In the genomic region with DNA sequence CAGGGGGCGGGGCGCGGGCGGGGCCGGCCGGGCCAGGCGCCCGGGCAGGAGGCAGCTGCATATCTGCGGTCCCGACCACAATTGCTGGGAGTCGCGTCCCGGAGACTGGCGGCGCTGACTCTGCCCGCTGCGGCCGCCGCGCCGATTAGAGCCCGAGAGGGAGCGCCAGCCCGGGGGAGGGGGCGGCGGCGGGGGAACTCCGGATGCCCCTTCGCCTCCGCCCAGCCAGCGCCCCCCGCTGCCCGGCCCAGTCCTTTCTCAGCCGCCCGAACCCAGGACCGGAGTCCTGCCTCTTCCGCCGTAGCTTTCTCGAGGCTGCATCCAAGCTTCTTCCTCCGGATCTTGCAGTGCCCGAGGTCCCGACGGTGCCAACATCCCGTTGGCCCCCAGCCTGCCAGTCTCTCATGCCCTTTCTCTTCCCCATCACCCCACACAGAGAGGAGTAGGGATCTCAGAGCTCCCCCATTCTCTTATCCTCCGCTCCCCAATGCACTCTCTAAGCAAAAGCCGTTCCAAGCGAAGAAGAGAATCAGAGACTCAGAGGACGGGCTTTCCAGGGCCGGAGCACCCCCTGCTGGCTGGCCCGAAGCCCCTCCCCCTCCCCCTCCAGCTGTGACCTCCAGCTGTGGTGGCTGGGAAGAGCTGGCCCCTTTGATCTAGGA, we compare ENCODE assay signal across 2 cellular contexts.
TF ChIP-seq lines count a peak whose summit lies in the region.

No MANE protein-coding gene starts in this region.

TF ChIP-seq in Ishikawa, 13 proteins besides CTCF, POLR2A, EP300 and RAD21:
- TF ChIP-seq, protein P1, sequence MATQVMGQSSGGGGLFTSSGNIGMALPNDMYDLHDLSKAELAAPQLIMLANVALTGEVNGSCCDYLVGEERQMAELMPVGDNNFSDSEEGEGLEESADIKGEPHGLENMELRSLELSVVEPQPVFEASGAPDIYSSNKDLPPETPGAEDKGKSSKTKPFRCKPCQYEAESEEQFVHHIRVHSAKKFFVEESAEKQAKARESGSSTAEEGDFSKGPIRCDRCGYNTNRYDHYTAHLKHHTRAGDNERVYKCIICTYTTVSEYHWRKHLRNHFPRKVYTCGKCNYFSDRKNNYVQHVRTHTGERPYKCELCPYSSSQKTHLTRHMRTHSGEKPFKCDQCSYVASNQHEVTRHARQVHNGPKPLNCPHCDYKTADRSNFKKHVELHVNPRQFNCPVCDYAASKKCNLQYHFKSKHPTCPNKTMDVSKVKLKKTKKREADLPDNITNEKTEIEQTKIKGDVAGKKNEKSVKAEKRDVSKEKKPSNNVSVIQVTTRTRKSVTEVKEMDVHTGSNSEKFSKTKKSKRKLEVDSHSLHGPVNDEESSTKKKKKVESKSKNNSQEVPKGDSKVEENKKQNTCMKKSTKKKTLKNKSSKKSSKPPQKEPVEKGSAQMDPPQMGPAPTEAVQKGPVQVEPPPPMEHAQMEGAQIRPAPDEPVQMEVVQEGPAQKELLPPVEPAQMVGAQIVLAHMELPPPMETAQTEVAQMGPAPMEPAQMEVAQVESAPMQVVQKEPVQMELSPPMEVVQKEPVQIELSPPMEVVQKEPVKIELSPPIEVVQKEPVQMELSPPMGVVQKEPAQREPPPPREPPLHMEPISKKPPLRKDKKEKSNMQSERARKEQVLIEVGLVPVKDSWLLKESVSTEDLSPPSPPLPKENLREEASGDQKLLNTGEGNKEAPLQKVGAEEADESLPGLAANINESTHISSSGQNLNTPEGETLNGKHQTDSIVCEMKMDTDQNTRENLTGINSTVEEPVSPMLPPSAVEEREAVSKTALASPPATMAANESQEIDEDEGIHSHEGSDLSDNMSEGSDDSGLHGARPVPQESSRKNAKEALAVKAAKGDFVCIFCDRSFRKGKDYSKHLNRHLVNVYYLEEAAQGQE (IDR thresholded peaks at IDR 0.05; ENCODE audit: low read depth) = no peak
- TF ChIP-seq NFIC (IDR thresholded peaks at IDR 0.05) = peak; percentile 18; the same call in 1 of the 2 replicates
- TF ChIP-seq, protein P2, sequence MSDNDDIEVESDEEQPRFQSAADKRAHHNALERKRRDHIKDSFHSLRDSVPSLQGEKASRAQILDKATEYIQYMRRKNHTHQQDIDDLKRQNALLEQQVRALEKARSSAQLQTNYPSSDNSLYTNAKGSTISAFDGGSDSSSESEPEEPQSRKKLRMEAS (IDR thresholded peaks at IDR 0.05) = peak; percentile 53; the same call in 1 of the 2 replicates
- no peak for TF ChIP-seq YY1 (IDR thresholded peaks at IDR 0.05; ENCODE audit: low read depth)
- TF ChIP-seq TCF12 (IDR thresholded peaks at IDR 0.05; ENCODE audit: low read depth) = peak; percentile 56
- peak; percentile 20; the same call in 1 of the 2 replicates for TF ChIP-seq TAF1 (IDR thresholded peaks at IDR 0.05; ENCODE audit: low read depth)
- no peak for TF ChIP-seq CREB1 (IDR thresholded peaks at IDR 0.05; ENCODE audit: low read depth)
- TF ChIP-seq CEBPB (IDR thresholded peaks at IDR 0.05) = no peak
- TF ChIP-seq, protein P3, sequence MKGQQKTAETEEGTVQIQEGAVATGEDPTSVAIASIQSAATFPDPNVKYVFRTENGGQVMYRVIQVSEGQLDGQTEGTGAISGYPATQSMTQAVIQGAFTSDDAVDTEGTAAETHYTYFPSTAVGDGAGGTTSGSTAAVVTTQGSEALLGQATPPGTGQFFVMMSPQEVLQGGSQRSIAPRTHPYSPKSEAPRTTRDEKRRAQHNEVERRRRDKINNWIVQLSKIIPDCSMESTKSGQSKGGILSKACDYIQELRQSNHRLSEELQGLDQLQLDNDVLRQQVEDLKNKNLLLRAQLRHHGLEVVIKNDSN (IDR thresholded peaks at IDR 0.05) = no peak
- peak; percentile 81 for TF ChIP-seq ZBTB7A (IDR thresholded peaks at IDR 0.05; ENCODE audit: low read depth)
- TF ChIP-seq FOXM1 (IDR thresholded peaks at IDR 0.05; ENCODE audit: borderline replicate concordance, low read depth) = no peak
- no peak for TF ChIP-seq TEAD4 (IDR thresholded peaks at IDR 0.05)
- TF ChIP-seq EGR1 (IDR thresholded peaks at IDR 0.05) = no peak

TF ChIP-seq in SK-N-SH treated with all-trans-retinoic acid at 6 μM for 48 hours, 23 proteins besides CTCF, POLR2A, EP300 and RAD21 (continued from another document):
- TF ChIP-seq TOX (CRISPR knock-in tag; IDR thresholded peaks at IDR 0.05; ENCODE audit: borderline replicate concordance) = no peak
- TF ChIP-seq, protein P4, sequence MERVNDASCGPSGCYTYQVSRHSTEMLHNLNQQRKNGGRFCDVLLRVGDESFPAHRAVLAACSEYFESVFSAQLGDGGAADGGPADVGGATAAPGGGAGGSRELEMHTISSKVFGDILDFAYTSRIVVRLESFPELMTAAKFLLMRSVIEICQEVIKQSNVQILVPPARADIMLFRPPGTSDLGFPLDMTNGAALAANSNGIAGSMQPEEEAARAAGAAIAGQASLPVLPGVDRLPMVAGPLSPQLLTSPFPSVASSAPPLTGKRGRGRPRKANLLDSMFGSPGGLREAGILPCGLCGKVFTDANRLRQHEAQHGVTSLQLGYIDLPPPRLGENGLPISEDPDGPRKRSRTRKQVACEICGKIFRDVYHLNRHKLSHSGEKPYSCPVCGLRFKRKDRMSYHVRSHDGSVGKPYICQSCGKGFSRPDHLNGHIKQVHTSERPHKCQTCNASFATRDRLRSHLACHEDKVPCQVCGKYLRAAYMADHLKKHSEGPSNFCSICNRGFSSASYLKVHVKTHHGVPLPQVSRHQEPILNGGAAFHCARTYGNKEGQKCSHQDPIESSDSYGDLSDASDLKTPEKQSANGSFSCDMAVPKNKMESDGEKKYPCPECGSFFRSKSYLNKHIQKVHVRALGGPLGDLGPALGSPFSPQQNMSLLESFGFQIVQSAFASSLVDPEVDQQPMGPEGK (CRISPR knock-in tag; IDR thresholded peaks at IDR 0.05; ENCODE audit: borderline replicate concordance) = no peak
